Comparison of ENCODE assay signal across 22 cellular contexts in genomic region chr16:75957870-75958269, GRCh38.
DNase-seq lines count a peak whose midpoint lies in the region; ATAC-seq and TF ChIP-seq lines count a peak whose summit lies in the region.
"Had no signal": no experiment of that assay in that cellular context is flagged by ENCODE, and none has a peak within 500 bp of the region (broad histone marks: within the 10 kb centered on the region; RNA-seq: fewer than 3 reads in every experiment).

No MANE protein-coding gene starts in this region.

- in situ Hi-C loops in SK-MEL-5 (cut with HindIII; ENCODE audit: low pct_unique_long_range_greater_than_20kb, low sequenced_read_pairs), result no loop called here

- ATAC-seq in GM19324 (IDR thresholded peaks at IDR 0.05; ENCODE audit: low FRiP score, unreplicated experiment) (no peak), GM19395 (IDR thresholded peaks at IDR 0.05; ENCODE audit: unreplicated experiment) (no peak)
- ATAC-seq: A549 had no signal

- DNase-seq in NCI-H748 (lab: John Stamatoyannopoulos, UW; ENCODE audit: unreplicated experiment), result peak; percentile 10
- no peak for DNase-seq in NCI-H748 treated with DMSO at 0.1 percent for 48 hours (lab: John Stamatoyannopoulos, UW)
- DNase-seq in LHCN-M2 (ENCODE audit: low read depth), result peak; percentile 7
- peak; percentile 75 for DNase-seq in SK-MEL-5 (ENCODE audit: low read depth, low spot score)
- peak; percentile 13 for DNase-seq in fibroblast of mammary gland (ENCODE audit: low read depth)
- DNase-seq in stimulated activated CD4-positive, alpha-beta T cell treated with anti-CD3 and anti-CD28 coated beads, Interleukin-15, amount 100 ng/mL, for 24 hours, result no peak
- DNase-seq: 8988T; ACHN; AML-193; C1 segment of cervical spinal cord; Calu3; CD4-positive, alpha-beta memory T cell; COR-L47; DMS53; DMS79 treated with DMSO at 0.1 percent for 48 hours; GF-D8; GM23248; H7; HCEC 1CT had no signal

- TF ChIP-seq CTCF in fibroblast of mammary gland (conservative IDR thresholded peaks at IDR 0.05; ENCODE audit: control insufficient read depth, insufficient read depth, low read depth, low read length), result no peak

- no peak overlapping the region for H3K4me3 ChIP-seq in fibroblast of mammary gland (ENCODE audit: control insufficient read depth, low read depth, low read length)
- H3K4me3 ChIP-seq: A549, GM23248 had no signal

Comparison
In these comparisons a context has a peak if more than half of its experiments do, and no peak if none do; other contexts are left out.
1. DNase-seq: peak in NCI-H748 (single experiment), LHCN-M2 (single experiment), SK-MEL-5 (single experiment) and fibroblast of mammary gland (single experiment); none in NCI-H748 treated with DMSO at 0.1 percent for 48 hours (single experiment) and stimulated activated CD4-positive, alpha-beta T cell treated with anti-CD3 and anti-CD28 coated beads, Interleukin-15, amount 100 ng/mL, for 24 hours (single experiment).